Comparison of ENCODE assay signal across 30 cellular contexts in genomic region chr3:39118931-39119660, GRCh38.
"Had no signal": no experiment of that assay in that cellular context is flagged by ENCODE, and none has a peak within 500 bp of the region (broad histone marks: within the 10 kb centered on the region; RNA-seq: fewer than 3 reads in every experiment).

No MANE protein-coding gene starts in this region.

- H3K27me3 Mint-ChIP-seq: activated B cell treated with CpG ODN at 0.5 μM for 24 hours; activated CD8-positive, alpha-beta T cell treated with anti-CD3 and anti-CD28 coated beads for 36 hours; activated naive CD8-positive, alpha-beta T cell; activated T-helper 17 cell treated with anti-CD3 and anti-CD28 coated beads, Interleukin-2, amount 50 U/mL, for 72 hours; effector memory CD8-positive, alpha-beta T cell had no signal

- H3K36me3 ChIP-seq: brain microvascular endothelial cell, gastrocnemius medialis, WERI-Rb-1 had no signal

- H3K27me3 ChIP-seq: brain microvascular endothelial cell, esophagus muscularis mucosa, foreskin keratinocyte, gastrocnemius medialis, heart left ventricle had no signal

- H3K4me3 ChIP-seq: esophagus muscularis mucosa, gastrocnemius medialis, heart left ventricle had no signal

- DNase-seq: activated B cell treated with CpG ODN at 0.5 μM for 24 hours; activated CD4-positive, alpha-beta T cell treated with anti-CD3 and anti-CD28 coated beads for 48 hours; activated CD4-positive, alpha-beta T cell treated with anti-CD3 and anti-CD28 coated beads, Interleukin-2, amount 50 U/mL, for 1 hour; activated CD4-positive, alpha-beta T cell treated with anti-CD3 and anti-CD28 coated beads, Interleukin-2, amount 50 U/mL, for 48 hours; activated CD8-positive, alpha-beta memory T cell treated with anti-CD3 and anti-CD28 coated beads for 24 hours; activated CD8-positive, alpha-beta T cell treated with anti-CD3 and anti-CD28 coated beads for 36 hours; activated effector memory CD4-positive, alpha-beta T cell treated with Interleukin-2 at 50 U/mL for 16 hours; activated gamma-delta T cell treated with Interleukin-2 at 50 U/mL for 16 hours; activated naive CD4-positive, alpha-beta T cell treated with anti-CD3 and anti-CD28 coated beads, Interleukin-2, amount 50 U/mL, for 16 hours; activated naive CD4-positive, alpha-beta T cell treated with Interleukin-2 at 50 U/mL for 16 hours; activated T-cell treated with anti-CD3 and anti-CD28 coated beads, Interleukin-2, amount 50 U/mL, for 4 hours; amniotic stem cell; anterior cingulate cortex; brain microvascular endothelial cell; caudate nucleus; cortex of kidney; dermis blood vessel endothelial cell; effector CD4-positive, alpha-beta T cell; effector memory CD8-positive, alpha-beta T cell; erythroblast; foreskin keratinocyte; gastrocnemius medialis; glutamatergic neuron; heart left ventricle; T-helper 9 cell; WERI-Rb-1 had no signal

- H3K27ac Mint-ChIP-seq: activated B cell treated with CpG ODN at 0.5 μM for 24 hours; activated CD8-positive, alpha-beta T cell treated with anti-CD3 and anti-CD28 coated beads for 36 hours; activated naive CD8-positive, alpha-beta T cell; activated T-helper 17 cell treated with anti-CD3 and anti-CD28 coated beads, Interleukin-2, amount 50 U/mL, for 72 hours; effector memory CD8-positive, alpha-beta T cell had no signal

- H3K4me1 ChIP-seq: esophagus muscularis mucosa, foreskin keratinocyte, gastrocnemius medialis had no signal

- H3K4me3 Mint-ChIP-seq: activated B cell treated with CpG ODN at 0.5 μM for 24 hours; activated CD8-positive, alpha-beta T cell treated with anti-CD3 and anti-CD28 coated beads for 36 hours; activated naive CD8-positive, alpha-beta T cell; activated T-cell treated with anti-CD3 and anti-CD28 coated beads, Interleukin-2, amount 50 U/mL, for 4 hours; activated T-helper 17 cell treated with anti-CD3 and anti-CD28 coated beads, Interleukin-2, amount 50 U/mL, for 72 hours; effector memory CD8-positive, alpha-beta T cell had no signal

- H3K9me3 ChIP-seq: esophagus muscularis mucosa, gastrocnemius medialis, heart left ventricle had no signal

- ATAC-seq: activated CD4-positive, CD25-positive, alpha-beta regulatory T cell treated with anti-CD3 and anti-CD28 coated beads, Interleukin-2, amount 50 U/mL, for 24 hours; activated CD8-positive, alpha-beta T cell treated with anti-CD3 and anti-CD28 coated beads for 36 hours; activated T-cell treated with anti-CD3 and anti-CD28 coated beads, Interleukin-2, amount 50 U/mL, for 4 hours; activated T-helper 17 cell treated with anti-CD3 and anti-CD28 coated beads, Interleukin-2, amount 50 U/mL, for 72 hours; effector memory CD8-positive, alpha-beta T cell; foreskin keratinocyte; gastrocnemius medialis; heart left ventricle had no signal

- H3K4me1 Mint-ChIP-seq: activated T-helper 17 cell treated with anti-CD3 and anti-CD28 coated beads, Interleukin-2, amount 50 U/mL, for 72 hours had no signal

- H3K27ac ChIP-seq: brain microvascular endothelial cell, esophagus muscularis mucosa, foreskin keratinocyte, gastrocnemius medialis, heart left ventricle, WERI-Rb-1 had no signal
